ENCODE assay signal across 1 cellular context in genomic region chr18:21634588-21635199, GRCh38.
TF ChIP-seq lines count a peak whose summit lies in the region.

No MANE protein-coding gene starts in this region.

TF ChIP-seq in H1, 55 proteins besides CTCF, POLR2A, EP300 and RAD21:
- TF ChIP-seq EGR1 (IDR thresholded peaks at IDR 0.05; ENCODE audit: borderline replicate concordance, low read depth, low read length) (no peak), POLR2AphosphoS5 (IDR thresholded peaks at IDR 0.05; ENCODE audit: low read depth, low read length) (peak; percentile 47; the same call in 1 of the 2 replicates), PHF8 (conservative IDR thresholded peaks at IDR 0.05; ENCODE audit: low read depth, low read length) (no peak), CBX5 (IDR thresholded peaks at IDR 0.05; ENCODE audit: low read depth, low read length) (no peak), RNF2 (IDR thresholded peaks at IDR 0.05; ENCODE audit: borderline replicate concordance, low read depth, low read length, missing control alignments, poor library complexity, severe bottlenecking) (no peak), GABPA (IDR thresholded peaks at IDR 0.05; ENCODE audit: borderline replicate concordance, insufficient read depth, low read length) (no peak)
